ENCODE assay signal across 7 cellular contexts in genomic region chr18:38415811-38416210, GRCh38.
"Had no signal": no experiment of that assay in that cellular context is flagged by ENCODE, and none has a peak within 500 bp of the region (broad histone marks: within the 10 kb centered on the region; RNA-seq: fewer than 3 reads in every experiment).

No MANE protein-coding gene starts in this region.

- ATAC-seq: HepG2, K562 had no signal

- H3K27me3 Mint-ChIP-seq: IgD-negative memory B cell had no signal

- H3K36me3 Mint-ChIP-seq: IgD-negative memory B cell had no signal

- H3K4me1 Mint-ChIP-seq: IgD-negative memory B cell had no signal

- H3K27ac Mint-ChIP-seq: IgD-negative memory B cell had no signal

- H3K4me3 Mint-ChIP-seq: IgD-negative memory B cell had no signal

- FAIRE-seq: HepG2, HTR-8/SVneo, K562 had no signal

- DNase-seq: IMR-90, KBM-7, KG1 had no signal
